In genomic region chr19:17109300-17109699, GRCh38 we compare ENCODE assay signal across 11 cellular contexts. TPM values are rescaled to one million over a fixed set of nuclear protein-coding genes. Genes with fewer than 3 reads are reported as not detected.
DNase-seq lines count a peak whose midpoint lies in the region; ATAC-seq and TF ChIP-seq lines count a peak whose summit lies in the region.
"Had no signal": no experiment of that assay in that cellular context is flagged by ENCODE, and none has a peak within 500 bp of the region (broad histone marks: within the 10 kb centered on the region; RNA-seq: fewer than 3 reads in every experiment).

No MANE protein-coding gene starts in this region.

- WGBS in psoas muscle, 3 donors, result 95 to 96% (median 95%) methylated on average over 7 to 9 of the region's 9 CpGs

- H3K9ac ChIP-seq in BLaER1, result peak overlapping the region; percentile 39; the same call in 1 of the 2 replicates

- TF ChIP-seq CTCF in HL-60 (IDR thresholded peaks at IDR 0.05; ENCODE audit: insufficient read depth, low read length) (no peak), coronary artery (IDR thresholded peaks at IDR 0.05) (no peak), psoas muscle (IDR thresholded peaks at IDR 0.05) (no peak)

- H3K27ac ChIP-seq in BLaER1 (peak overlapping the region; percentile 68), HL-60 (replicated peaks) (peak overlapping the region; percentile 76), coronary artery (peak overlapping the region; percentile 17 to 64), psoas muscle (peak overlapping the region; percentile 67)

- H3K4me1 ChIP-seq in BLaER1 (peaks cover 94% of the 10 kb centered on the region), psoas muscle (peaks cover 10% of the 10 kb centered on the region)

- ATAC-seq in psoas muscle (no peak), GM18498 (IDR thresholded peaks at IDR 0.05; ENCODE audit: unreplicated experiment) (no peak), GM21717 (IDR thresholded peaks at IDR 0.05; ENCODE audit: unreplicated experiment) (no peak)

- H4K20me1 ChIP-seq in BLaER1, result peaks cover 100% of the 10 kb centered on the region

- peak overlapping the region; percentile 78 for H3K4me2 ChIP-seq in BLaER1

- H3K27me3 ChIP-seq in BLaER1 (no peaks in the 10 kb centered on the region), HL-60 (ENCODE audit: insufficient read depth, poor library complexity, severe bottlenecking) (no peaks in the 10 kb centered on the region), psoas muscle (ENCODE audit: insufficient read depth in 3 of 3, low read length in 2 of 3) (no peaks in the 10 kb centered on the region)

- no peaks in the 10 kb centered on the region for H3K9me3 ChIP-seq in BLaER1
- H3K9me3 ChIP-seq in psoas muscle, result no peaks in the 10 kb centered on the region

- peaks cover 84% of the 10 kb centered on the region for H3K36me3 ChIP-seq in BLaER1
- no peaks in the 10 kb centered on the region for H3K36me3 ChIP-seq in psoas muscle (ENCODE audit: insufficient read depth in 1 of 2, low read depth in 1 of 2)

- DNase-seq in HL-60 (ENCODE audit: low read depth in 1 of 2, low spot score in 1 of 2) (no peak), coronary artery (ENCODE audit: low spot score) (no peak), psoas muscle (no peak), HuH-7 (ENCODE audit: low spot score) (no peak), pons (ENCODE audit: low spot score) (no peak)
- DNase-seq: activated T-cell treated with anti-CD3 and anti-CD28 coated beads, Interleukin-2, amount 50 U/mL, for 4 hours; RPMI8226; stimulated activated CD4-positive, alpha-beta T cell treated with anti-CD3 and anti-CD28 coated beads, Interleukin-2, amount 100 ng/mL, for 24 hours had no signal

- intact Hi-C loops in psoas muscle (cut with DNase I), result no loop called here

- H3K4me3 ChIP-seq in BLaER1, result no peak overlapping the region
- H3K4me3 ChIP-seq in HL-60 (replicated peaks; ENCODE audit: insufficient read depth, low read length), result no peak overlapping the region
- no peak overlapping the region for H3K4me3 ChIP-seq in coronary artery
- no peak overlapping the region for H3K4me3 ChIP-seq in psoas muscle

RNA-seq across cellular contexts. Expression of gene MYO9B, which starts 33.7 kb away (rescaled TPM):
- total RNA-seq in psoas muscle, result 10 to 100 TPM; 13.8 to 16.4 (median 14.5) TPM
- 10 to 100 TPM in 2 of 3 donors, 1 to 10 TPM in 1; 9.0 to 23.7 (median 18.9) TPM for polyA plus RNA-seq in psoas muscle

RNA-seq across cellular contexts. Expression of gene HAUS8, which starts 34.0 kb away (rescaled TPM):
- 1 to 10 TPM; 1.8 to 5.9 (median 3.6) TPM for total RNA-seq in psoas muscle
- polyA plus RNA-seq in psoas muscle, result 1 to 10 TPM; 4.2 to 5.7 (median 5.0) TPM
